10 cellular contexts compared by ENCODE assay signal in the genomic region with DNA sequence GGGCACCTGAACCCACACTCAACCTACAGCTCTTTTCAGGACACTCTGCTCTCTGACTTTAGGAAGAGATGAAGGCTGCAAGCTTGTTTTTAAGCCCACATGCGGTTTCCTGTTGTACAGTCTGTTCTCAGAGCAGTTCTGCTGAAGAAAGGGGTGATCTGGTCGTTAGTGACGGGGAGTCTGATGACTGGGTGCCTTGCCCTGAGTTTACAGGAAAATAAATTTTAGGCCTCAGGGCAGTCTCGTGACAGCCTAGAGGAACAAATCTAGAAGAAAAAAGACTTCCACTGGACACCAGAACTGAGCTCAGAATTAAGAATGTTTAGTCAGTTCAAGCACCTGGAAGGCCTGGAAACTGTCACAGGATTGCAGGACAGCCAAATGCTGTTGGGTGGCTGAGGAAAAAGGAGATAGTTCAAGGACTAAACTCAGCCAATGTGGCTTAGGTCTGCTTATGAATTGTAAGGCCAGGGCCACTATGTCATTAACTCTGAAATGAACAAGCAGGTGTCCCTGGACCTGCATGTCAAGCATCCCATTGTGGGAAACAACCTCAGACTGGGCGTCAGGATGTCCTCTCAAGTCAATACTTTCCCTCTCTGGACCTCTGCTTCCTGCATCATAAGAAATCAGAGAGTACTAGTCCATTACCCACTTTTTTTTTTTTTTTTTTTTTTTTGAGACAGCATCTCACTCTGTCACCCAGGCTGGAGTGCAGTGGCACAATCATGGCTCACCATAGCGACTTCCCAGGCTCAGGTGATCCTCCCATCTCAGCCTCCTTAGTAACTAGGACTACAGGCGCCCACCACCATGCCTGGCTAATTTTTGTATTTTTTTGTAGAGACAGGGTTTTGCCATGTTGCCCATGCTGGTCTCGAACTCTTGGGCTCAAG. TPM values are rescaled to one million over a fixed set of nuclear protein-coding genes. Genes with fewer than 3 reads are reported as not detected.
A peak's percentile ranks its signal among the peaks of the same experiment; 100 is the strongest.
DNase-seq lines count a peak whose midpoint lies in the region; ATAC-seq and TF ChIP-seq lines count a peak whose summit lies in the region.
"Had no signal": no experiment of that assay in that cellular context is flagged by ENCODE, and none has a peak within 500 bp of the region (broad histone marks: within the 10 kb centered on the region; RNA-seq: fewer than 3 reads in every experiment).

No MANE protein-coding gene starts in this region.

- H3K9ac ChIP-seq in mucosa of rectum (ENCODE audit: low read depth in 1 of 2, low read length in 2 of 2), result peak overlapping the region; percentile 14 to 30

- H3K4me1 ChIP-seq in left ventricle myocardium inferior (peaks cover 76% of the 10 kb centered on the region), mucosa of rectum (ENCODE audit: control insufficient read depth in 2 of 2, insufficient read depth in 2 of 2, low read length in 2 of 2) (peaks cover 15 to 19% of the 10 kb centered on the region in 2 donors), upper lobe of right lung (peaks cover 44% of the 10 kb centered on the region)

- H3K27me3 ChIP-seq in left ventricle myocardium inferior (ENCODE audit: low read depth) (no peaks in the 10 kb centered on the region), mucosa of rectum (ENCODE audit: control insufficient read depth in 2 of 2, insufficient read depth in 2 of 2, low read length in 2 of 2) (no peaks in the 10 kb centered on the region), upper lobe of right lung (no peaks in the 10 kb centered on the region)

- H3K9me3 ChIP-seq in left ventricle myocardium inferior (replicated peaks) (no peaks in the 10 kb centered on the region), mucosa of rectum (ENCODE audit: control insufficient read depth in 2 of 2, low read length in 2 of 2) (no peaks in the 10 kb centered on the region), upper lobe of right lung (no peaks in the 10 kb centered on the region)

- DNase-seq in left ventricle myocardium inferior (no peak), left ventricle myocardium superior (no peak), upper lobe of right lung (no peak), NCI-H1105 (lab: John Stamatoyannopoulos, UW) (no peak), foreskin melanocyte (no peak)
- DNase-seq in activated naive CD4-positive, alpha-beta T cell treated with anti-CD3 and anti-CD28 coated beads, Interleukin-2, amount 50 U/mL, for 72 hours (ENCODE audit: low spot score in 2 of 2), result peak; percentile 47 to 68
- DNase-seq: NCI-H1417 had no signal

- intact Hi-C loops in left ventricle myocardium inferior (cut with micrococcal nuclease) (no loop called here), left ventricle myocardium superior (cut with micrococcal nuclease) (no loop called here), upper lobe of right lung (cut with DNase I) (no loop called here)

- no peak for ATAC-seq in left ventricle myocardium superior
- ATAC-seq in activated naive CD4-positive, alpha-beta T cell treated with anti-CD3 and anti-CD28 coated beads, Interleukin-2, amount 50 U/mL, for 72 hours, result peak; percentile 52 to 53
- ATAC-seq in upper lobe of right lung, result peak; percentile 36
- no peak for ATAC-seq in GM18517 (IDR thresholded peaks at IDR 0.05; ENCODE audit: unreplicated experiment)

- H3K27ac ChIP-seq in left ventricle myocardium inferior (replicated peaks), result peak overlapping the region; percentile 98
- H3K27ac ChIP-seq in mucosa of rectum (ENCODE audit: low read depth in 2 of 2, low read length in 2 of 2), result peak overlapping the region; percentile 64 to 77
- H3K27ac ChIP-seq in upper lobe of right lung, result peak overlapping the region; percentile 98

- no peak overlapping the region for H3K4me3 ChIP-seq in left ventricle myocardium inferior
- H3K4me3 ChIP-seq in mucosa of rectum (ENCODE audit: low read length in 2 of 2), result no peak overlapping the region
- H3K4me3 ChIP-seq in upper lobe of right lung, result no peak overlapping the region

- peaks cover 77% of the 10 kb centered on the region for H3K36me3 ChIP-seq in left ventricle myocardium inferior
- peaks cover 56 to 63% of the 10 kb centered on the region in 2 donors for H3K36me3 ChIP-seq in mucosa of rectum (ENCODE audit: control insufficient read depth in 2 of 2, insufficient read depth in 2 of 2, low read length in 2 of 2)
- peaks cover 71% of the 10 kb centered on the region for H3K36me3 ChIP-seq in upper lobe of right lung

- H3K9me3 Mint-ChIP-seq in activated naive CD4-positive, alpha-beta T cell treated with anti-CD3 and anti-CD28 coated beads, Interleukin-2, amount 50 U/mL, for 72 hours, result no peaks in the 10 kb centered on the region
- H3K9me3 Mint-ChIP-seq: mesothelial cell of epicardium had no signal

- TF ChIP-seq CTCF in left ventricle myocardium inferior (IDR thresholded peaks at IDR 0.05; ENCODE audit: borderline replicate concordance) (no peak), upper lobe of right lung (IDR thresholded peaks at IDR 0.05) (no peak)

- peak overlapping the region; percentile 93 to 95 for H3K27ac Mint-ChIP-seq in activated naive CD4-positive, alpha-beta T cell treated with anti-CD3 and anti-CD28 coated beads, Interleukin-2, amount 50 U/mL, for 72 hours
- H3K27ac Mint-ChIP-seq: mesothelial cell of epicardium had no signal

- H3K36me3 Mint-ChIP-seq in activated naive CD4-positive, alpha-beta T cell treated with anti-CD3 and anti-CD28 coated beads, Interleukin-2, amount 50 U/mL, for 72 hours, result peaks cover 12 to 40% of the 10 kb centered on the region in 2 donors

RNA-seq across cellular contexts. Expression of gene PIK3IP1, which starts 5.7 kb away (rescaled TPM):
- total RNA-seq in left ventricle myocardium inferior (11.1 TPM), left ventricle myocardium superior (15.3 TPM), upper lobe of right lung (56.4 TPM)
- 10 to 100 TPM; 20.0 to 20.8 TPM for total RNA-seq in activated naive CD4-positive, alpha-beta T cell treated with anti-CD3 and anti-CD28 coated beads, Interleukin-2, amount 50 U/mL, for 72 hours

RNA-seq across cellular contexts. Expression of gene PATZ1, which starts 59.5 kb away (rescaled TPM):
- 13.2 TPM for total RNA-seq in left ventricle myocardium inferior
- 11.5 TPM for total RNA-seq in left ventricle myocardium superior
- total RNA-seq in activated naive CD4-positive, alpha-beta T cell treated with anti-CD3 and anti-CD28 coated beads, Interleukin-2, amount 50 U/mL, for 72 hours, result 10 to 100 TPM; 23.5 to 32.3 TPM
- total RNA-seq in upper lobe of right lung, result 24.3 TPM

Comparison
In these comparisons a context has a peak if more than half of its experiments do, and no peak if none do; other contexts are left out.
1. DNase-seq: peak in activated naive CD4-positive, alpha-beta T cell treated with anti-CD3 and anti-CD28 coated beads, Interleukin-2, amount 50 U/mL, for 72 hours (2 of 2); none in left ventricle myocardium inferior (single experiment), left ventricle myocardium superior (single experiment), upper lobe of right lung (single experiment), NCI-H1105 (single experiment) and foreskin melanocyte (single experiment).
2. ATAC-seq: peak in activated naive CD4-positive, alpha-beta T cell treated with anti-CD3 and anti-CD28 coated beads, Interleukin-2, amount 50 U/mL, for 72 hours (2 of 2) and upper lobe of right lung (single experiment); none in left ventricle myocardium superior (single experiment) and GM18517 (single experiment).
3. Peak in every context shown above with its lines, with median percentiles within 50 percentile points of each other: H3K27ac ChIP-seq.